In the genomic region with DNA sequence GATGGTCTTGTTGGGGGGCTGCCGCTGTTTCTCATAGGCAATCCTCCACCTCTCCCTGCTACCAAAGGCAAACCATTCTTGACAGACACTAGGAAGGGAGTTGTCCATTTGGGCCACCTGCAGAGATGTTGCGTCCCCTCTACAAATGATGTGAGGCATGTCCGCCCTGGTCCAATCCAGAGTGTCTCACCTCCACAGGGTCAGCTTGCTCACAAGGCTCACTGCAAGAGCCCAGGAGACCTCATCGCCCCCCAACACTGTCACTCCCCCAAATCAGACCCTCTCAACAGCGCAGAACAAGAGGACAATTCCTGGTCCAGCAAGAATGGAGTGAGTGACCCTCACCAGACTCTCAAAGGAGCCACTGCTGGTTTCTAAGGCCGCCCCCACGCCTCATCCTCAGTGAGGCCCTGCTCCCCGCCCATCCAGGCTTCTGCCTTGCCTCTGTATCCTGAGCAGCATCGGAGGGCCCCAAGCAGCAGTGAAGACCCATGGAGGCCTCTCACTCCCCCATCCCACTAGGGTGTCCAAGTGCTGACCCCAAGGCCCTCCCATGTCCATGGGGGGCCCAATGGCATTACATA, we compare ENCODE assay signal across 16 cellular contexts. TPM values are rescaled to one million over a fixed set of nuclear protein-coding genes. Genes with fewer than 3 reads are reported as not detected.
A peak's percentile ranks its signal among the peaks of the same experiment; 100 is the strongest.
DNase-seq lines count a peak whose midpoint lies in the region; ATAC-seq, FAIRE-seq and TF ChIP-seq lines count a peak whose summit lies in the region.
"Had no signal": no experiment of that assay in that cellular context is flagged by ENCODE, and none has a peak within 500 bp of the region (broad histone marks: within the 10 kb centered on the region; RNA-seq: fewer than 3 reads in every experiment).

No MANE protein-coding gene starts in this region.

- H3K27ac ChIP-seq in GM12878 (ENCODE audit: control insufficient read depth, insufficient read depth): no peak overlapping the region; the same call in 1 of the 2 replicates
- H3K27ac ChIP-seq: tibial artery had no signal

- ATAC-seq in GM12878: no peak
- ATAC-seq in GM19452 (IDR thresholded peaks at IDR 0.05; ENCODE audit: unreplicated experiment): no peak
- ATAC-seq in HG02852 (IDR thresholded peaks at IDR 0.05; ENCODE audit: unreplicated experiment): no peak

- H3K27ac Mint-ChIP-seq in T-helper 2 cell treated with Interferon-gamma antibody and Interleukin-4, amounts not matched to agents 5 μg/mL and 100 μg/mL, for 36 hours: peak overlapping the region; percentile 91
- H3K27ac Mint-ChIP-seq in HFFc6 (peak overlapping the region; percentile 16; the same call in 1 of the 2 replicates), progenitor cell of endocrine pancreas (peak overlapping the region; percentile 29)

- 91% methylated on average over 9 of the region's 9 CpGs for WGBS in GM12878 (ENCODE audit: insufficient coverage, insufficient replicate concordance, low lambda C conversion rate, missing lambda C conversion rate)

- no peak for TF ChIP-seq CTCF in HFFc6 (IDR thresholded peaks at IDR 0.05)
- TF ChIP-seq CTCF in GM12878 (IDR thresholded peaks at IDR 0.05 in 2 of 3, conservative IDR thresholded peaks at IDR 0.05 in 1 of 3; ENCODE audit: control insufficient read depth in 2 of 3, extremely low read depth in 1 of 3, insufficient read depth in 1 of 3, low read depth in 3 of 3, low read length in 3 of 3): no peak
- TF ChIP-seq CTCF in progenitor cell of endocrine pancreas (IDR thresholded peaks at IDR 0.05; ENCODE audit: unreplicated experiment): no peak

- H3K36me3 Mint-ChIP-seq in T-helper 2 cell treated with Interferon-gamma antibody and Interleukin-4, amounts not matched to agents 5 μg/mL and 100 μg/mL, for 36 hours (ENCODE audit: low read depth): peaks cover 92% of the 10 kb centered on the region
- H3K36me3 Mint-ChIP-seq in HFFc6 (ENCODE audit: low read depth) (peaks cover 81% of the 10 kb centered on the region), progenitor cell of endocrine pancreas (ENCODE audit: insufficient read depth) (peaks cover 49% of the 10 kb centered on the region)

- TF ChIP-seq RAD21 in GM12878 (IDR thresholded peaks at IDR 0.05; ENCODE audit: insufficient read depth, low read depth, low read length): no peak

- peak overlapping the region; percentile 6 for H3K4me2 ChIP-seq in GM12878 (ENCODE audit: control insufficient read depth, insufficient read depth)

- peaks cover 9% of the 10 kb centered on the region for H4K20me1 ChIP-seq in GM12878 (ENCODE audit: control insufficient read depth, insufficient read depth)

- SMC1A ChIA-PET in GM12878 (lab: Charles Lee; ENCODE audit: uncharacterized antibody, unreplicated experiment): no interaction called here

- no peak for FAIRE-seq in GM12878 (lab: Jason Lieb, UNC)
- FAIRE-seq: GM19239, TTC549 had no signal

- CTCF ChIA-PET in GM12878 (lab: Yijun Ruan, JAX): interaction anchor here (1.6 kb wide), 1 partner anchor 44 kb away, joined by 5 read pairs; no protein-coding TSS in a partner anchor

- 0 out of 2 replicates have a peak overlapping the region, but pooled peaks have one; percentile 8 for H3K4me3 ChIP-seq in GM12878
- H3K4me3 ChIP-seq: tibial artery had no signal

- no peaks in the 10 kb centered on the region for H3K9me3 ChIP-seq in GM12878 (replicated peaks; ENCODE audit: control insufficient read depth, insufficient read depth, low read length)
- H3K9me3 ChIP-seq: tibial artery had no signal

- intact Hi-C loops in GM12878 (cut with micrococcal nuclease; ENCODE audit: unreplicated experiment): no loop called here

- peaks cover 49 to 73% of the 10 kb centered on the region in 2 experiments for H3K36me3 ChIP-seq in GM12878 (ENCODE audit: control insufficient read depth in 2 of 2, insufficient read depth in 2 of 2, low read length in 1 of 2)

- no peak overlapping the region for H2AFZ ChIP-seq in GM12878 (ENCODE audit: control insufficient read depth, low read depth, low read length)

- H3K4me1 ChIP-seq in GM12878 (ENCODE audit: control insufficient read depth, insufficient read depth, low read length): peaks cover 26% of the 10 kb centered on the region

- H3K79me2 ChIP-seq in GM12878 (ENCODE audit: control insufficient read depth, insufficient read depth, low read length): peaks cover 50% of the 10 kb centered on the region

- no peak overlapping the region for H3K9ac ChIP-seq in GM12878 (ENCODE audit: control insufficient read depth, insufficient read depth, low read length)

- TF ChIP-seq POLR2A in GM12878 (IDR thresholded peaks at IDR 0.05; ENCODE audit: low read depth, low read length): 0 out of 2 replicates have a peak, but pooled peaks have one; percentile 15

- peaks cover 71% of the 10 kb centered on the region for H3K4me1 Mint-ChIP-seq in T-helper 2 cell treated with Interferon-gamma antibody and Interleukin-4, amounts not matched to agents 5 μg/mL and 100 μg/mL, for 36 hours (ENCODE audit: low read depth)
- H3K4me1 Mint-ChIP-seq in HFFc6 (ENCODE audit: low read depth) (peaks cover 70% of the 10 kb centered on the region), progenitor cell of endocrine pancreas (ENCODE audit: low read depth) (peaks cover 15% of the 10 kb centered on the region)

- peak overlapping the region; percentile 78 for H3K4me3 Mint-ChIP-seq in T-helper 2 cell treated with Interferon-gamma antibody and Interleukin-4, amounts not matched to agents 5 μg/mL and 100 μg/mL, for 36 hours
- H3K4me3 Mint-ChIP-seq in HFFc6 (peak overlapping the region; percentile 19; the same call in 1 of the 2 replicates), progenitor cell of endocrine pancreas (ENCODE audit: low read depth) (no peak overlapping the region)

- TF ChIP-seq EP300 in GM12878 (IDR thresholded peaks at IDR 0.05; ENCODE audit: borderline replicate concordance in 1 of 2, control insufficient read depth in 1 of 2, low read depth in 2 of 2, low read length in 2 of 2): no peak

- in situ Hi-C loops in GM12878 (cut with MboI): no loop called here

- no peaks in the 10 kb centered on the region for H3K27me3 Mint-ChIP-seq in T-helper 2 cell treated with Interferon-gamma antibody and Interleukin-4, amounts not matched to agents 5 μg/mL and 100 μg/mL, for 36 hours (ENCODE audit: low read depth)
- H3K27me3 Mint-ChIP-seq in HFFc6 (ENCODE audit: insufficient read depth) (peaks cover 19% of the 10 kb centered on the region), progenitor cell of endocrine pancreas (no peaks in the 10 kb centered on the region)

- RAD21 ChIA-PET in GM12878 (lab: Charles Lee; ENCODE audit: unreplicated experiment): interaction anchor here (1.6 kb wide), 1 partner anchor 12 kb away, joined by 4 read pairs; the partner anchor contains the start of gene ECH1

- DNase-seq in T-helper 2 cell treated with Interferon-gamma antibody and Interleukin-4, amounts not matched to agents 5 μg/mL and 100 μg/mL, for 36 hours (ENCODE audit: low spot score): no peak
- DNase-seq in T-helper 2 cell: no peak
- DNase-seq in HFFc6: no peak
- DNase-seq in GM12878 (ENCODE audit: low read depth, low spot score): no peak
- no peak for DNase-seq in progenitor cell of endocrine pancreas (ENCODE audit: low spot score, unreplicated experiment)
- DNase-seq in NCI-H128 (lab: John Stamatoyannopoulos, UW; ENCODE audit: unreplicated experiment): no peak
- DNase-seq: KG1, NCI-H2029 treated with DMSO at 0.1 percent for 48 hours, SHP77, tibial artery had no signal

- H3K9me3 Mint-ChIP-seq in T-helper 2 cell treated with Interferon-gamma antibody and Interleukin-4, amounts not matched to agents 5 μg/mL and 100 μg/mL, for 36 hours: no peaks in the 10 kb centered on the region
- no peaks in the 10 kb centered on the region for H3K9me3 Mint-ChIP-seq in HFFc6
- H3K9me3 Mint-ChIP-seq in progenitor cell of endocrine pancreas (ENCODE audit: low read depth): no peaks in the 10 kb centered on the region

- BruUV-seq in GM12878 (replicated peaks; lab: Mats Ljungman, UMichigan): TSS peak; percentile 1

- no peaks in the 10 kb centered on the region for H3K27me3 ChIP-seq in GM12878 (replicated peaks in 1 of 2; ENCODE audit: control insufficient read depth in 2 of 2, insufficient read depth in 2 of 2, low read length in 1 of 2)
- H3K27me3 ChIP-seq: tibial artery had no signal

- POLR2A ChIA-PET in GM12878 (lab: Charles Lee): interaction anchor here (1.2 kb wide), 1 partner anchor 11 kb away, joined by 7 read pairs; the partner anchor contains the start of gene ECH1

RNA-seq across cellular contexts. Expression of gene HNRNPL, which starts 6.5 kb away (rescaled TPM):
- total RNA-seq in HFFc6 (2021; fragmentation: NEBNext Ultra II Directional; extraction: Animal tissue kit (Norgen Biotek cat#: 25700)): 100 to 1,000 TPM; 337 to 467 (median 441) TPM
- total RNA-seq in GM12878 (2013; cell fraction: nucleolus; rRNA removed): 172 and 179 TPM in 2 replicates
- total RNA-seq in GM12878 (2014; rRNA removed) (319 and 322 TPM in 2 replicates), GM12878 (2014; rRNA removed; fragmentation: Illumina TruSeq; extraction: Trizol) (240 and 248 TPM in 2 replicates), GM12878 (2021) (512 and 523 TPM in 2 replicates), progenitor cell of endocrine pancreas (444 and 461 TPM in 2 replicates)
- polyA plus RNA-seq in GM12878 (2011; ENCODE audit: low read depth): 220 TPM
- polyA plus RNA-seq in GM12878 (2011; rRNA removed) (278 and 395 TPM in 2 replicates), GM12878 (2014; fragmentation: Illumina TruSeq; extraction: Trizol) (416 and 440 TPM in 2 replicates), GM12878 (2014; fragmentation: Nextera tagmentation; extraction: Ambion mirVana) (10 to 100 TPM; 32.5 to 92.5 TPM), GM12878 (2014; rRNA removed) (241 and 268 TPM in 2 replicates), GM12878 (2016; fragmentation: Nextera tagmentation; extraction: Ambion mirVana) (100 to 1,000 TPM; 294 to 346 TPM)
- polyA plus RNA-seq in GM12878 (2011; cell fraction: cytosol; rRNA removed): 272 and 344 TPM in 2 replicates
- polyA plus RNA-seq in GM12878 (2011; cell fraction: nucleus; rRNA removed): 447 and 512 TPM in 2 replicates
- 258 and 326 TPM in 2 replicates for polyA plus RNA-seq in GM12878 (2012)
- polyA minus RNA-seq in GM12878 (2011; rRNA and poly(A)+ RNA removed): 348 and 368 TPM in 2 replicates
- 150 and 190 TPM in 2 replicates for polyA minus RNA-seq in GM12878 (2011; cell fraction: cytosol; rRNA and poly(A)+ RNA removed)
- polyA minus RNA-seq in GM12878 (2011; cell fraction: nucleus; rRNA and poly(A)+ RNA removed): 92.8 and 152 TPM in 2 replicates

RNA-seq across cellular contexts. Expression of gene ECH1, which starts 11.7 kb away (rescaled TPM):
- total RNA-seq in HFFc6 (2021; fragmentation: NEBNext Ultra II Directional; extraction: Animal tissue kit (Norgen Biotek cat#: 25700)): 10 to 100 TPM; 35.5 to 48.5 (median 45.6) TPM
- 22.0 and 23.9 TPM in 2 replicates for total RNA-seq in GM12878 (2013; cell fraction: nucleolus; rRNA removed)
- total RNA-seq in GM12878 (2014; rRNA removed) (92.4 and 121 TPM in 2 replicates), GM12878 (2014; rRNA removed; fragmentation: Illumina TruSeq; extraction: Trizol) (135 and 138 TPM in 2 replicates), GM12878 (2021) (164 and 165 TPM in 2 replicates), progenitor cell of endocrine pancreas (86.9 and 93.5 TPM in 2 replicates)
- 287 TPM for polyA plus RNA-seq in GM12878 (2011; ENCODE audit: low read depth)
- polyA plus RNA-seq in GM12878 (2011; rRNA removed) (114 and 139 TPM in 2 replicates), GM12878 (2014; fragmentation: Illumina TruSeq; extraction: Trizol) (147 and 214 TPM in 2 replicates), GM12878 (2014; fragmentation: Nextera tagmentation; extraction: Ambion mirVana) (100 to 1,000 TPM; 104 to 109 TPM), GM12878 (2014; rRNA removed) (284 and 385 TPM in 2 replicates), GM12878 (2016; fragmentation: Nextera tagmentation; extraction: Ambion mirVana) (100 to 1,000 TPM; 248 to 270 TPM)
- 188 and 226 TPM in 2 replicates for polyA plus RNA-seq in GM12878 (2011; cell fraction: cytosol; rRNA removed)
- polyA plus RNA-seq in GM12878 (2011; cell fraction: nucleus; rRNA removed): 151 and 189 TPM in 2 replicates
- polyA plus RNA-seq in GM12878 (2012): 228 and 402 TPM in 2 replicates
- 79.9 and 129 TPM in 2 replicates for polyA minus RNA-seq in GM12878 (2011; rRNA and poly(A)+ RNA removed)
- 35.9 and 40.2 TPM in 2 replicates for polyA minus RNA-seq in GM12878 (2011; cell fraction: cytosol; rRNA and poly(A)+ RNA removed)
- 34.5 and 48.4 TPM in 2 replicates for polyA minus RNA-seq in GM12878 (2011; cell fraction: nucleus; rRNA and poly(A)+ RNA removed)

RNA-seq across cellular contexts. Expression of gene LGALS4, which starts 30.5 kb away (rescaled TPM):
- under 1 TPM in 1 of 6 experiments, not detected in 5; 0.43 TPM for total RNA-seq in HFFc6 (2021; fragmentation: NEBNext Ultra II Directional; extraction: Animal tissue kit (Norgen Biotek cat#: 25700))
- 0.71 and 0.75 TPM in 2 replicates for total RNA-seq in GM12878 (2013; cell fraction: nucleolus; rRNA removed)
- total RNA-seq in GM12878 (2014; rRNA removed) (0.44 TPM in 1 of 2 replicates, not detected in the other), GM12878 (2014; rRNA removed; fragmentation: Illumina TruSeq; extraction: Trizol) (not detected in 2 replicates), GM12878 (2021) (2.1 and 2.7 TPM in 2 replicates), progenitor cell of endocrine pancreas (2.7 and 3.7 TPM in 2 replicates)
- polyA plus RNA-seq in GM12878 (2011; ENCODE audit: low read depth): not detected
- polyA plus RNA-seq in GM12878 (2011; rRNA removed) (0.27 and 0.35 TPM in 2 replicates), GM12878 (2014; fragmentation: Illumina TruSeq; extraction: Trizol) (0.24 TPM in 1 of 2 replicates, not detected in the other), GM12878 (2014; fragmentation: Nextera tagmentation; extraction: Ambion mirVana) (under 1 TPM in 1 of 2 experiments, not detected in 1; 0.15 TPM), GM12878 (2014; rRNA removed) (0.06 and 0.13 TPM in 2 replicates), GM12878 (2016; fragmentation: Nextera tagmentation; extraction: Ambion mirVana) (under 1 TPM in 1 of 2 experiments, not detected in 1; 0.28 TPM)
- polyA plus RNA-seq in GM12878 (2011; cell fraction: cytosol; rRNA removed): 0.09 and 0.25 TPM in 2 replicates
- polyA plus RNA-seq in GM12878 (2011; cell fraction: nucleus; rRNA removed): 1.4 and 1.9 TPM in 2 replicates
- polyA plus RNA-seq in GM12878 (2012): 0.17 and 0.46 TPM in 2 replicates
- 0.72 and 1.3 TPM in 2 replicates for polyA minus RNA-seq in GM12878 (2011; rRNA and poly(A)+ RNA removed)
- not detected in 2 replicates for polyA minus RNA-seq in GM12878 (2011; cell fraction: cytosol; rRNA and poly(A)+ RNA removed)
- polyA minus RNA-seq in GM12878 (2011; cell fraction: nucleus; rRNA and poly(A)+ RNA removed): 0.24 and 0.29 TPM in 2 replicates
- total RNA-seq: A172 had no signal

RNA-seq across cellular contexts. Expression of gene RINL, which starts 34.8 kb away (rescaled TPM):
- 1 to 10 TPM in 5 of 6 experiments, under 1 TPM in 1; 0.69 to 3.5 (median 1.7) TPM for total RNA-seq in HFFc6 (2021; fragmentation: NEBNext Ultra II Directional; extraction: Animal tissue kit (Norgen Biotek cat#: 25700))
- total RNA-seq in GM12878 (2013; cell fraction: nucleolus; rRNA removed): 42.0 and 48.1 TPM in 2 replicates
- total RNA-seq in GM12878 (2014; rRNA removed) (50.8 and 55.1 TPM in 2 replicates), GM12878 (2014; rRNA removed; fragmentation: Illumina TruSeq; extraction: Trizol) (35.6 and 37.8 TPM in 2 replicates), GM12878 (2021) (51.3 and 54.9 TPM in 2 replicates), progenitor cell of endocrine pancreas (2.6 and 3.0 TPM in 2 replicates)
- 13.3 TPM for polyA plus RNA-seq in GM12878 (2011; ENCODE audit: low read depth)
- polyA plus RNA-seq in GM12878 (2011; rRNA removed) (44.4 and 64.2 TPM in 2 replicates), GM12878 (2014; fragmentation: Illumina TruSeq; extraction: Trizol) (29.7 and 36.4 TPM in 2 replicates), GM12878 (2014; fragmentation: Nextera tagmentation; extraction: Ambion mirVana) (10 to 100 TPM; 14.5 to 16.3 TPM), GM12878 (2014; rRNA removed) (54.8 and 62.4 TPM in 2 replicates), GM12878 (2016; fragmentation: Nextera tagmentation; extraction: Ambion mirVana) (10 to 100 TPM; 46.3 to 48.9 TPM)
- polyA plus RNA-seq in GM12878 (2011; cell fraction: cytosol; rRNA removed): 67.4 and 81.2 TPM in 2 replicates
- 88.4 and 106 TPM in 2 replicates for polyA plus RNA-seq in GM12878 (2011; cell fraction: nucleus; rRNA removed)
- 33.6 and 41.0 TPM in 2 replicates for polyA plus RNA-seq in GM12878 (2012)
- polyA minus RNA-seq in GM12878 (2011; rRNA and poly(A)+ RNA removed): 30.0 and 57.5 TPM in 2 replicates
- polyA minus RNA-seq in GM12878 (2011; cell fraction: cytosol; rRNA and poly(A)+ RNA removed): 15.6 and 23.4 TPM in 2 replicates
- polyA minus RNA-seq in GM12878 (2011; cell fraction: nucleus; rRNA and poly(A)+ RNA removed): 32.0 and 54.9 TPM in 2 replicates

RNA-seq across cellular contexts. Expression of gene LGALS7B, which starts 54.3 kb away (rescaled TPM):
- total RNA-seq in HFFc6 (2021; fragmentation: NEBNext Ultra II Directional; extraction: Animal tissue kit (Norgen Biotek cat#: 25700)): not detected
- not detected in 2 replicates for total RNA-seq in GM12878 (2013; cell fraction: nucleolus; rRNA removed)
- total RNA-seq in GM12878 (2014; rRNA removed): not detected in 2 replicates
- total RNA-seq in GM12878 (2014; rRNA removed; fragmentation: Illumina TruSeq; extraction: Trizol): not detected in 2 replicates
- total RNA-seq in GM12878 (2021): not detected in 2 replicates
- not detected for polyA plus RNA-seq in GM12878 (2011; ENCODE audit: low read depth)
- polyA plus RNA-seq in GM12878 (2011; rRNA removed): not detected in 2 replicates
- not detected in 2 replicates for polyA plus RNA-seq in GM12878 (2011; cell fraction: cytosol; rRNA removed)
- polyA plus RNA-seq in GM12878 (2011; cell fraction: nucleus; rRNA removed): not detected in 2 replicates
- not detected in 2 replicates for polyA plus RNA-seq in GM12878 (2012)
- not detected in 2 replicates for polyA plus RNA-seq in GM12878 (2014; fragmentation: Illumina TruSeq; extraction: Trizol)
- polyA plus RNA-seq in GM12878 (2014; fragmentation: Nextera tagmentation; extraction: Ambion mirVana): not detected
- not detected in 2 replicates for polyA plus RNA-seq in GM12878 (2014; rRNA removed)
- polyA plus RNA-seq in GM12878 (2016; fragmentation: Nextera tagmentation; extraction: Ambion mirVana): not detected
- polyA minus RNA-seq in GM12878 (2011; rRNA and poly(A)+ RNA removed): not detected in 2 replicates
- not detected in 2 replicates for polyA minus RNA-seq in GM12878 (2011; cell fraction: cytosol; rRNA and poly(A)+ RNA removed)
- not detected in 2 replicates for polyA minus RNA-seq in GM12878 (2011; cell fraction: nucleus; rRNA and poly(A)+ RNA removed)
- total RNA-seq in progenitor cell of endocrine pancreas: not detected in 2 replicates
- total RNA-seq: A172 had no signal
- polyA plus RNA-seq: neural cell had no signal

Comparison
In these comparisons a context has a peak if more than half of its experiments do, and no peak if none do; other contexts are left out.
1. H3K27ac Mint-ChIP-seq: peak in every context shown above with its lines; median percentile 91 in T-helper 2 cell treated with Interferon-gamma antibody and Interleukin-4, amounts not matched to agents 5 μg/mL and 100 μg/mL, for 36 hours; 29 in progenitor cell of endocrine pancreas; 16 in HFFc6.